8 cellular contexts compared by ENCODE assay signal in genomic region chr19:18153555-18154134, GRCh38. TPM values are rescaled to one million over a fixed set of nuclear protein-coding genes. Genes with fewer than 3 reads are reported as not detected.
DNase-seq lines count a peak whose midpoint lies in the region; TF ChIP-seq lines count a peak whose summit lies in the region.

No MANE protein-coding gene starts in this region.

- TF ChIP-seq CTCF in GM12865 (IDR thresholded peaks at IDR 0.05; ENCODE audit: insufficient read depth, low read depth, low read length, missing control alignments) (no peak), OCI-LY1 (IDR thresholded peaks at IDR 0.05; ENCODE audit: low read length) (no peak), breast epithelium (IDR thresholded peaks at IDR 0.05) (no peak), tibial nerve (IDR thresholded peaks at IDR 0.05) (no peak)

- peaks cover 17% of the 10 kb centered on the region; the same call in 1 of the 2 replicates for H3K36me3 ChIP-seq in OCI-LY1 (ENCODE audit: insufficient read depth, low read length)
- H3K36me3 ChIP-seq in breast epithelium: no peaks in the 10 kb centered on the region
- H3K36me3 ChIP-seq in tibial nerve: peaks cover 0 to 28% (median 0%) of the 10 kb centered on the region in 3 donors

- no peak for TF ChIP-seq EP300 in tibial nerve (IDR thresholded peaks at IDR 0.05)

- TF ChIP-seq POLR2A in breast epithelium (IDR thresholded peaks at IDR 0.05) (no peak), tibial nerve (IDR thresholded peaks at IDR 0.05) (no peak)

- H3K27me3 ChIP-seq in OCI-LY1 (ENCODE audit: insufficient read depth, low read length) (no peaks in the 10 kb centered on the region), breast epithelium (no peaks in the 10 kb centered on the region), tibial nerve (no peaks in the 10 kb centered on the region)

- no peaks in the 10 kb centered on the region for H3K79me2 ChIP-seq in OCI-LY1 (ENCODE audit: insufficient read depth, low read length)

- H3K27ac ChIP-seq in OCI-LY1 (ENCODE audit: low read depth, low read length, poor library complexity, severe bottlenecking): peak overlapping the region; percentile 40
- peak overlapping the region; percentile 92 to 93 for H3K27ac ChIP-seq in breast epithelium
- H3K27ac ChIP-seq in tibial nerve: peak overlapping the region; percentile 88 to 95 (median 92)

- 0 to 3% methylated on average over 18 to 27 of the region's 38 CpGs for WGBS in tibial nerve, 2 donors

- H3K9me3 ChIP-seq in OCI-LY1 (ENCODE audit: low read length) (no peaks in the 10 kb centered on the region), breast epithelium (no peaks in the 10 kb centered on the region), tibial nerve (no peaks in the 10 kb centered on the region)

- no peaks in the 10 kb centered on the region for H3K9me2 ChIP-seq in OCI-LY1 (ENCODE audit: low read depth, low read length)

- no peak overlapping the region for H2AFZ ChIP-seq in OCI-LY1 (ENCODE audit: low read length)

- H3K4me3 ChIP-seq in GM12865 (ENCODE audit: low read depth, low read length) (peak overlapping the region; percentile 95), OCI-LY1 (ENCODE audit: low read depth, low read length, poor library complexity, severe bottlenecking) (peak overlapping the region; percentile 93), breast epithelium (peak overlapping the region; percentile 73 to 95 (median 90)), tibial nerve (peak overlapping the region; percentile 66 to 92 (median 76))

- peak overlapping the region; percentile 77 for H3K4me2 ChIP-seq in OCI-LY1 (ENCODE audit: low read length)

- peak overlapping the region; percentile 85 for H3K9ac ChIP-seq in OCI-LY1 (ENCODE audit: low read length)

- H3K4me1 ChIP-seq in OCI-LY1 (ENCODE audit: insufficient read depth, low read length, severe bottlenecking) (peaks cover 45% of the 10 kb centered on the region), breast epithelium (peaks cover 20 to 30% of the 10 kb centered on the region in 2 donors), tibial nerve (peaks cover 0 to 61% (median 37%) of the 10 kb centered on the region in 4 donors)

- DNase-seq in GM12865 (ENCODE audit: low read depth) (no peak), breast epithelium (ENCODE audit: low spot score in 2 of 2) (no peak), midbrain (lab: John Stamatoyannopoulos, UW) (peak; percentile 34), tibial nerve (ENCODE audit: low spot score in 2 of 2) (no peak), GM19240 (ENCODE audit: insufficient read length, low spot score) (no peak), retina (no peak), DMS153 treated with DMSO at 0.1 percent for 48 hours (lab: John Stamatoyannopoulos, UW; ENCODE audit: unreplicated experiment) (no peak)

- H3F3A ChIP-seq in OCI-LY1 (ENCODE audit: insufficient read depth, low read length): no peaks in the 10 kb centered on the region

- H4K20me1 ChIP-seq in OCI-LY1 (ENCODE audit: insufficient read depth, low read length): no peaks in the 10 kb centered on the region

- intact Hi-C loops in breast epithelium (cut with DNase I; ENCODE audit: low total_unique reads): no loop called here

RNA-seq across cellular contexts. Expression of gene PIK3R2, which starts 0.7 kb away (rescaled TPM):
- 10 to 100 TPM in 1 of 3 donors, 1 to 10 TPM in 2; 8.6 to 12.1 (median 8.8) TPM for total RNA-seq in breast epithelium
- 10 to 100 TPM; 12.2 to 38.1 (median 15.7) TPM for total RNA-seq in tibial nerve

RNA-seq across cellular contexts. Expression of gene IFI30, which starts 20.0 kb away (rescaled TPM):
- total RNA-seq in breast epithelium (100 to 1,000 TPM in 1 of 3 donors, 10 to 100 TPM in 2; 50.1 to 103 (median 91.6) TPM), tibial nerve (100 to 1,000 TPM in 1 of 4 donors, 10 to 100 TPM in 3; 19.0 to 101 (median 29.4) TPM)

RNA-seq across cellular contexts. Expression of gene MPV17L2, which starts 39.4 kb away (rescaled TPM):
- total RNA-seq in breast epithelium (10 to 100 TPM; 24.3 to 41.3 (median 37.1) TPM), tibial nerve (10 to 100 TPM; 11.1 to 19.0 (median 15.5) TPM)

RNA-seq across cellular contexts. Expression of gene RAB3A, which starts 50.2 kb away (rescaled TPM):
- 1 to 10 TPM in 2 of 3 donors, under 1 TPM in 1; 0.66 to 1.2 (median 1.1) TPM for total RNA-seq in breast epithelium
- 1 to 10 TPM in 3 of 4 donors, not detected in 1; 1.5 to 5.1 (median 3.9) TPM for total RNA-seq in tibial nerve

RNA-seq across cellular contexts. Expression of gene MAST3, which starts 56.1 kb away (rescaled TPM):
- total RNA-seq in breast epithelium: 1 to 10 TPM; 5.6 to 8.5 (median 6.2) TPM
- 10 to 100 TPM in 2 of 4 donors, 1 to 10 TPM in 2; 7.6 to 19.8 (median 10.0) TPM for total RNA-seq in tibial nerve

Comparison
In these comparisons a context has a peak if more than half of its experiments do, and no peak if none do; other contexts are left out.
1. H3K27ac ChIP-seq: peak in every context shown above with its lines; median percentile 92 in breast epithelium; 92 in tibial nerve; 40 in OCI-LY1.